Comparison of ENCODE assay signal across 20 cellular contexts in the genomic region with DNA sequence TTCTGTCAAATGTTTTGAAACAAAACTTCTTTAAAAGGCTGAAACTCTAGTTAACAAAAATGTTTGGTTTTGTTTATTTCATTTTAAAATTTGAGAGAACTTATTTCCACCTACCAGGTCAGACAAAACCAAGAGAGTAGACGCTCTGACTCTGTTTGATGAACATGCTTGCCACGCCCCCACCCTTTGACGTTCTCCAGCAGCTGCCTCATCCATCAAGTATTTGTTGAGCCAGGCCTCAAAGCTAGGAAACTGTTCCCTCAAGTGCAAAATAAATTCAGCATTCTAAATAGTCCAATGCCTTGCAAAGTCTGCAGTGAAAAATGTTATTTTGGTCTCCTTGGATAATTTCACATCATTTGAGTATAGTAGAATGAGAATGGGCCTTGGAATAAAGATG.
A peak's percentile ranks its signal among the peaks of the same experiment; 100 is the strongest.
DNase-seq lines count a peak whose midpoint lies in the region; FAIRE-seq and TF ChIP-seq lines count a peak whose summit lies in the region.
"Had no signal": no experiment of that assay in that cellular context is flagged by ENCODE, and none has a peak within 500 bp of the region (broad histone marks: within the 10 kb centered on the region; RNA-seq: fewer than 3 reads in every experiment).

No MANE protein-coding gene starts in this region.

- H3K27ac ChIP-seq in coronary artery (no peak overlapping the region), esophagus squamous epithelium (no peak overlapping the region)

- H3K4me1 ChIP-seq in adipocyte (ENCODE audit: control insufficient read depth, insufficient read depth, low read length): no peaks in the 10 kb centered on the region
- no peaks in the 10 kb centered on the region for H3K4me1 ChIP-seq in esophagus squamous epithelium

- intact Hi-C loops in dendritic cell treated with granulocyte-macrophage colony-stimulating factor and Interleukin-4, amounts not matched to agents 40 ng/mL and 50 ng/mL, for 4 days (cut with micrococcal nuclease): no loop called here
- intact Hi-C loops in esophagus squamous epithelium (cut with DNase I): no loop called here

- TF ChIP-seq POLR2A in H54 (IDR thresholded peaks at IDR 0.05; ENCODE audit: low read depth, low read length) (no peak), esophagus squamous epithelium (IDR thresholded peaks at IDR 0.05) (no peak)

- TF ChIP-seq CTCF in coronary artery (IDR thresholded peaks at IDR 0.05): no peak
- TF ChIP-seq CTCF in esophagus squamous epithelium (IDR thresholded peaks at IDR 0.05): no peak

- H3K9me3 Mint-ChIP-seq in dendritic cell treated with granulocyte-macrophage colony-stimulating factor and Interleukin-4, amounts not matched to agents 40 ng/mL and 50 ng/mL, for 4 days: no peaks in the 10 kb centered on the region

- H3K4me1 Mint-ChIP-seq in dendritic cell treated with granulocyte-macrophage colony-stimulating factor and Interleukin-4, amounts not matched to agents 40 ng/mL and 50 ng/mL, for 4 days (ENCODE audit: low read depth): peaks cover 16% of the 10 kb centered on the region
- H3K4me1 Mint-ChIP-seq: B cell had no signal

- no peaks in the 10 kb centered on the region for H3K27me3 Mint-ChIP-seq in dendritic cell treated with granulocyte-macrophage colony-stimulating factor and Interleukin-4, amounts not matched to agents 40 ng/mL and 50 ng/mL, for 4 days
- H3K27me3 Mint-ChIP-seq: B cell had no signal

- FAIRE-seq in H54 (lab: Jason Lieb, UNC): no peak
- FAIRE-seq: GM12891, H1, K562 had no signal

- H3K27ac Mint-ChIP-seq in dendritic cell treated with granulocyte-macrophage colony-stimulating factor and Interleukin-4, amounts not matched to agents 40 ng/mL and 50 ng/mL, for 4 days: peak overlapping the region; percentile 34
- H3K27ac Mint-ChIP-seq: B cell had no signal

- H3K36me3 Mint-ChIP-seq in dendritic cell treated with granulocyte-macrophage colony-stimulating factor and Interleukin-4, amounts not matched to agents 40 ng/mL and 50 ng/mL, for 4 days (ENCODE audit: low read depth): no peaks in the 10 kb centered on the region

- DNase-seq in DMS53 treated with DMSO at 0.1 percent for 48 hours (lab: John Stamatoyannopoulos, UW; ENCODE audit: unreplicated experiment): peak; percentile 37
- peak; percentile 63 for DNase-seq in adipocyte (ENCODE audit: low read depth)
- DNase-seq in myocyte (ENCODE audit: low read depth): peak; percentile 9
- DNase-seq in coronary artery (ENCODE audit: low spot score): no peak
- DNase-seq in H54 (ENCODE audit: insufficient read length, low spot score): no peak
- no peak for DNase-seq in activated CD4-positive, alpha-beta T cell treated with anti-CD3 and anti-CD28 coated beads for 4 hours
- DNase-seq in esophagus squamous epithelium (lab: John Stamatoyannopoulos, UW): no peak
- DNase-seq: COR-L47, DMS 273 treated with DMSO at 0.1 percent for 48 hours, MV-4-11, NCI-H187, NCI-H345, NCI-H524 treated with DMSO at 0.1 percent for 48 hours, RPMI8226, SHP77 treated with DMSO at 0.1 percent for 48 hours had no signal

- 50 to 59% methylated on average over 1 to 3 of the region's 3 CpGs for WGBS in esophagus squamous epithelium, 2 donors

- no peaks in the 10 kb centered on the region for H3K36me3 ChIP-seq in adipocyte (ENCODE audit: control insufficient read depth, insufficient read depth, low read length, severe bottlenecking)
- no peaks in the 10 kb centered on the region for H3K36me3 ChIP-seq in esophagus squamous epithelium

- H3K4me3 ChIP-seq in adipocyte (ENCODE audit: low read length) (no peak overlapping the region), coronary artery (no peak overlapping the region), esophagus squamous epithelium (no peak overlapping the region)
- H3K4me3 ChIP-seq: K562 had no signal

- H3K4me3 Mint-ChIP-seq in dendritic cell treated with granulocyte-macrophage colony-stimulating factor and Interleukin-4, amounts not matched to agents 40 ng/mL and 50 ng/mL, for 4 days: no peak overlapping the region
- H3K4me3 Mint-ChIP-seq: B cell had no signal

- H3K9me3 ChIP-seq in adipocyte (ENCODE audit: control insufficient read depth, low read length) (peaks cover 9% of the 10 kb centered on the region), esophagus squamous epithelium (peaks cover 0 to 9% (median 0%) of the 10 kb centered on the region in 3 donors)

- H3K9ac ChIP-seq in adipocyte (ENCODE audit: low read length): no peak overlapping the region

- H3K27me3 ChIP-seq in adipocyte (replicated peaks; ENCODE audit: control insufficient read depth, insufficient read depth, low read length): peaks cover 62% of the 10 kb centered on the region
- peaks cover 0 to 10% (median 0%) of the 10 kb centered on the region in 4 donors for H3K27me3 ChIP-seq in esophagus squamous epithelium

Comparison
In these comparisons a context has a peak if more than half of its experiments do, and no peak if none do; other contexts are left out.
1. DNase-seq: peak in DMS53 treated with DMSO at 0.1 percent for 48 hours (single experiment), adipocyte (single experiment) and myocyte (single experiment); none in coronary artery (single experiment), H54 (single experiment), activated CD4-positive, alpha-beta T cell treated with anti-CD3 and anti-CD28 coated beads for 4 hours (0 of 2) and esophagus squamous epithelium (single experiment).